In genomic region chr13:50129923-50130685, GRCh38 we compare ENCODE assay signal across 8 cellular contexts.
DNase-seq lines count a peak whose midpoint lies in the region; ATAC-seq and TF ChIP-seq lines count a peak whose summit lies in the region.

No MANE protein-coding gene starts in this region.

- no peak for TF ChIP-seq CTCF in tibial nerve (IDR thresholded peaks at IDR 0.05)

- H3K4me1 Mint-ChIP-seq in T-helper 17 cell, result peaks cover 37% of the 10 kb centered on the region

- TF ChIP-seq POLR2A in tibial nerve (IDR thresholded peaks at IDR 0.05), result peak in 1 of 2 donors; percentile 41

- H3K27ac Mint-ChIP-seq in T-helper 17 cell, result peak overlapping the region; percentile 96

- no peak overlapping the region for H3K27ac ChIP-seq in mesodermal cell (ENCODE audit: low read depth, low read length, severe bottlenecking)
- H3K27ac ChIP-seq in tibial nerve, result peak overlapping the region; percentile 44 to 100 (median 82)

- no peaks in the 10 kb centered on the region for H3K36me3 ChIP-seq in mesodermal cell (ENCODE audit: control insufficient read depth, insufficient read depth, low read length)
- no peaks in the 10 kb centered on the region for H3K36me3 ChIP-seq in tibial nerve

- peaks cover 45% of the 10 kb centered on the region for H3K27me3 Mint-ChIP-seq in T-helper 17 cell

- H3K9me3 ChIP-seq in T-helper 17 cell (ENCODE audit: control insufficient read depth, low read length, poor library complexity, severe bottlenecking) (no peaks in the 10 kb centered on the region), mesodermal cell (ENCODE audit: control insufficient read depth, low read length) (no peaks in the 10 kb centered on the region), tibial nerve (no peaks in the 10 kb centered on the region)

- WGBS in mesodermal cell (ENCODE audit: insufficient coverage in 2 of 2), 2 experiments, result 0% methylated on average over 44 to 51 of the region's 56 CpGs
- WGBS in tibial nerve, 2 donors, result 1% methylated on average over 34 to 56 of the region's 56 CpGs

- H3K36me3 Mint-ChIP-seq in T-helper 17 cell (ENCODE audit: low read depth), result peaks cover 3% of the 10 kb centered on the region

- H3K4me3 ChIP-seq in mesodermal cell (ENCODE audit: extremely low read depth, insufficient read depth, low read length, poor library complexity, severe bottlenecking) (peak overlapping the region; percentile 28), tibial nerve (peak overlapping the region; percentile 47 to 71 (median 55))

- H3K27me3 ChIP-seq in tibial nerve, result peaks cover 0 to 3% of the 10 kb centered on the region in 2 donors

- peak in 1 of 2 donors; percentile 41 for TF ChIP-seq EP300 in tibial nerve (IDR thresholded peaks at IDR 0.05)

- DNase-seq in DMS 273 (lab: John Stamatoyannopoulos, UW; ENCODE audit: unreplicated experiment), result peak; percentile 63
- DNase-seq in DMS 273 treated with DMSO at 0.1 percent for 48 hours (lab: John Stamatoyannopoulos, UW), result no peak
- DNase-seq in T-helper 17 cell, result peak in 2 of 3 donors; percentile 22 to 33
- peak; percentile 71 for DNase-seq in ecto neural progenitor cell (ENCODE audit: low spot score)
- DNase-seq in tibial nerve (ENCODE audit: low spot score in 2 of 2), result peak; percentile 61 to 63
- DNase-seq in COR-L47 (lab: John Stamatoyannopoulos, UW), result no peak

- peaks cover 34% of the 10 kb centered on the region for H3K4me1 ChIP-seq in mesodermal cell (ENCODE audit: control insufficient read depth, insufficient read depth, low read length, poor library complexity, severe bottlenecking)
- peaks cover 0 to 56% (median 27%) of the 10 kb centered on the region in 4 donors for H3K4me1 ChIP-seq in tibial nerve

- peak overlapping the region; percentile 87 for H3K4me3 Mint-ChIP-seq in T-helper 17 cell

- ATAC-seq in T-helper 17 cell (no peak), GM21515 (IDR thresholded peaks at IDR 0.05; ENCODE audit: unreplicated experiment) (no peak)

Comparison
In these comparisons a context has a peak if more than half of its experiments do, and no peak if none do; other contexts are left out.
1. DNase-seq: peak in DMS 273 (single experiment), T-helper 17 cell (2 of 3), ecto neural progenitor cell (single experiment) and tibial nerve (2 of 2); none in DMS 273 treated with DMSO at 0.1 percent for 48 hours (single experiment) and COR-L47 (single experiment).